ENCODE assay signal across 8 cellular contexts in genomic region chr15:23753248-23753647, GRCh38.
"Had no signal": no experiment of that assay in that cellular context is flagged by ENCODE, and none has a peak within 500 bp of the region (broad histone marks: within the 10 kb centered on the region; RNA-seq: fewer than 3 reads in every experiment).

No MANE protein-coding gene starts in this region.

- FAIRE-seq: G401.6, GM12878, GM12891, GM12892, GM18507, GM19239 had no signal

- DNase-seq: GDM1, GF-D8 had no signal

- ATAC-seq: GM12878 had no signal

- H3K4me3 ChIP-seq: GM12878 had no signal
